Comparison of ENCODE assay signal across 8 cellular contexts in genomic region chr16:28623172-28623711, GRCh38. TPM values are rescaled to one million over a fixed set of nuclear protein-coding genes. Genes with fewer than 3 reads are reported as not detected.
A peak's percentile ranks its signal among the peaks of the same experiment; 100 is the strongest.
DNase-seq lines count a peak whose midpoint lies in the region; ATAC-seq lines count a peak whose summit lies in the region.

No MANE protein-coding gene starts in this region.

- peak overlapping the region; percentile 74 for H3K4me3 Mint-ChIP-seq in activated naive CD4-positive, alpha-beta T cell treated with anti-CD3 and anti-CD28 coated beads, Interleukin-2, amount 10 ng/mL, durations not matched to agents 7 days and 5 days
- H3K4me3 Mint-ChIP-seq in immature natural killer cell, result peak overlapping the region; percentile 73 to 83 (median 80)

- no peak for ATAC-seq in HG02938 (IDR thresholded peaks at IDR 0.05; ENCODE audit: unreplicated experiment)

- no peaks in the 10 kb centered on the region for H3K9me3 Mint-ChIP-seq in activated naive CD4-positive, alpha-beta T cell treated with anti-CD3 and anti-CD28 coated beads, Interleukin-2, amount 10 ng/mL, durations not matched to agents 7 days and 5 days
- no peaks in the 10 kb centered on the region for H3K9me3 Mint-ChIP-seq in immature natural killer cell

- DNase-seq in NCI-H345 (lab: John Stamatoyannopoulos, UW) (peak; percentile 69), NCI-H345 treated with DMSO at 0.1 percent for 48 hours (lab: John Stamatoyannopoulos, UW; ENCODE audit: unreplicated experiment) (no peak), RPMI8226 (peak; percentile 85), immature natural killer cell (peak; percentile 20 to 55 (median 29)), mucosa of gallbladder (ENCODE audit: low spot score) (no peak)
- DNase-seq in activated naive CD4-positive, alpha-beta T cell treated with anti-CD3 and anti-CD28 coated beads, Interleukin-2, amount 10 ng/mL, durations not matched to agents 7 days and 5 days, result peak; percentile 81
- DNase-seq in stimulated activated CD4-positive, alpha-beta T cell treated with anti-CD3 and anti-CD28 coated beads, Interleukin-4, amount 100 ng/mL, for 1 hour, result peak; percentile 73

- H3K27ac Mint-ChIP-seq in activated naive CD4-positive, alpha-beta T cell treated with anti-CD3 and anti-CD28 coated beads, Interleukin-2, amount 10 ng/mL, durations not matched to agents 7 days and 5 days, result peak overlapping the region; percentile 67
- H3K27ac Mint-ChIP-seq in immature natural killer cell, result peak overlapping the region in 2 of 6 donors; percentile 48 to 60

- peaks cover 9% of the 10 kb centered on the region for H3K36me3 Mint-ChIP-seq in activated naive CD4-positive, alpha-beta T cell treated with anti-CD3 and anti-CD28 coated beads, Interleukin-2, amount 10 ng/mL, durations not matched to agents 7 days and 5 days
- no peaks in the 10 kb centered on the region for H3K36me3 Mint-ChIP-seq in immature natural killer cell

- H3K4me1 Mint-ChIP-seq in activated naive CD4-positive, alpha-beta T cell treated with anti-CD3 and anti-CD28 coated beads, Interleukin-2, amount 10 ng/mL, durations not matched to agents 7 days and 5 days, result peaks cover 17% of the 10 kb centered on the region
- H3K4me1 Mint-ChIP-seq in immature natural killer cell, result peaks cover 12 to 17% of the 10 kb centered on the region in 2 donors

- peaks cover 8% of the 10 kb centered on the region for H3K27me3 Mint-ChIP-seq in activated naive CD4-positive, alpha-beta T cell treated with anti-CD3 and anti-CD28 coated beads, Interleukin-2, amount 10 ng/mL, durations not matched to agents 7 days and 5 days
- H3K27me3 Mint-ChIP-seq in immature natural killer cell (ENCODE audit: low read depth in 3 of 3), result peaks cover 0 to 7% (median 2%) of the 10 kb centered on the region in 3 donors

- CTCF ChIA-PET in activated naive CD4-positive, alpha-beta T cell treated with anti-CD3 and anti-CD28 coated beads, Interleukin-2, amount 10 ng/mL, durations not matched to agents 7 days and 5 days (lab: Charles Lee), result no interaction called here

RNA-seq across cellular contexts. Expression of gene SULT1A1, which starts 13.4 kb away (rescaled TPM):
- polyA plus RNA-seq in immature natural killer cell, result 1 to 10 TPM; 4.5 to 7.0 (median 6.5) TPM
- total RNA-seq in mucosa of gallbladder, result 23.2 TPM

RNA-seq across cellular contexts. Expression of gene NPIPB8, which starts 14.6 kb away (rescaled TPM):
- not detected for polyA plus RNA-seq in immature natural killer cell
- not detected for total RNA-seq in mucosa of gallbladder

RNA-seq across cellular contexts. Expression of gene SULT1A2, which starts 26.4 kb away (rescaled TPM):
- under 1 TPM in 1 of 3 donors, not detected in 2; 0.44 TPM for polyA plus RNA-seq in immature natural killer cell
- 1.1 TPM for total RNA-seq in mucosa of gallbladder

Comparison
In these comparisons a context has a peak if more than half of its experiments do, and no peak if none do; other contexts are left out.
1. DNase-seq: peak in NCI-H345 (single experiment), RPMI8226 (single experiment), activated naive CD4-positive, alpha-beta T cell treated with anti-CD3 and anti-CD28 coated beads, Interleukin-2, amount 10 ng/mL, durations not matched to agents 7 days and 5 days (single experiment), immature natural killer cell (3 of 3) and stimulated activated CD4-positive, alpha-beta T cell treated with anti-CD3 and anti-CD28 coated beads, Interleukin-4, amount 100 ng/mL, for 1 hour (single experiment); none in NCI-H345 treated with DMSO at 0.1 percent for 48 hours (single experiment) and mucosa of gallbladder (single experiment).